In genomic region chr6:53059648-53060589, GRCh38 we compare ENCODE assay signal across 8 cellular contexts. TPM values are rescaled to one million over a fixed set of nuclear protein-coding genes. Genes with fewer than 3 reads are reported as not detected.
DNase-seq lines count a peak whose midpoint lies in the region; ATAC-seq and TF ChIP-seq lines count a peak whose summit lies in the region.

No MANE protein-coding gene starts in this region.

- TF ChIP-seq CTCF in GM23338 (conservative IDR thresholded peaks at IDR 0.05; ENCODE audit: low read depth in 2 of 2) (no peak), fibroblast of mammary gland (conservative IDR thresholded peaks at IDR 0.05; ENCODE audit: control insufficient read depth, insufficient read depth, low read depth, low read length) (no peak), sigmoid colon (IDR thresholded peaks at IDR 0.05) (no peak)

- H3K4me3 ChIP-seq in GM23338 (peak overlapping the region; percentile 64), SK-N-MC (peak overlapping the region; percentile 93), fibroblast of mammary gland (ENCODE audit: control insufficient read depth, low read depth, low read length) (peak overlapping the region; percentile 84), sigmoid colon (peak overlapping the region; percentile 70 to 92 (median 88))

- H3K36me3 ChIP-seq in GM23338 (ENCODE audit: insufficient read depth) = no peaks in the 10 kb centered on the region
- H3K36me3 ChIP-seq in SK-N-MC (ENCODE audit: insufficient read depth, low read length) = no peaks in the 10 kb centered on the region
- no peaks in the 10 kb centered on the region for H3K36me3 ChIP-seq in sigmoid colon

- TF ChIP-seq EP300 in sigmoid colon (IDR thresholded peaks at IDR 0.05) = no peak

- ATAC-seq in GM23338 (no peak), HG02678 (IDR thresholded peaks at IDR 0.05; ENCODE audit: unreplicated experiment) (no peak), HG02610 (IDR thresholded peaks at IDR 0.05; ENCODE audit: unreplicated experiment) (no peak), HG02763 (IDR thresholded peaks at IDR 0.05; ENCODE audit: unreplicated experiment) (no peak)

- 0 out of 2 replicates have a peak, but pooled peaks cover 3% of the 10 kb centered on the region for H4K20me1 ChIP-seq in GM23338 (replicated peaks; ENCODE audit: insufficient read depth)

- H3K4me3 Mint-ChIP-seq in GM23338 = peak overlapping the region; percentile 94

- H3K27ac Mint-ChIP-seq in GM23338 = no peak overlapping the region

- peak overlapping the region; percentile 89 for H3K4me2 ChIP-seq in GM23338

- H3K9me2 ChIP-seq in GM23338 (ENCODE audit: insufficient read depth) = no peaks in the 10 kb centered on the region

- H3K9me3 ChIP-seq in SK-N-MC (ENCODE audit: low read depth, low read length) = no peaks in the 10 kb centered on the region
- H3K9me3 ChIP-seq in sigmoid colon = no peaks in the 10 kb centered on the region

- no peak for TF ChIP-seq POLR2A in sigmoid colon (IDR thresholded peaks at IDR 0.05)

- H3K79me2 ChIP-seq in GM23338 (replicated peaks; ENCODE audit: insufficient read depth) = peaks cover 35% of the 10 kb centered on the region

- H3K36me3 Mint-ChIP-seq in GM23338 (ENCODE audit: low read depth) = no peaks in the 10 kb centered on the region

- H3K27ac ChIP-seq in GM23338 (ENCODE audit: low read depth) (no peak overlapping the region), SK-N-MC (no peak overlapping the region; the same call in 1 of the 2 replicates), sigmoid colon (peak overlapping the region; percentile 53 to 96 (median 94)), caudate nucleus (ENCODE audit: low read depth, low read length) (no peak overlapping the region)

- H3K27me3 ChIP-seq in GM23338 (ENCODE audit: insufficient read depth) (no peaks in the 10 kb centered on the region), sigmoid colon (no peaks in the 10 kb centered on the region)

- DNase-seq in GM23338 (ENCODE audit: low spot score) (no peak), SK-N-MC (ENCODE audit: low read depth, low spot score) (no peak), fibroblast of mammary gland (ENCODE audit: low read depth) (no peak), sigmoid colon (no peak), caudate nucleus (lab: John Stamatoyannopoulos, UW) (no peak)

- peak overlapping the region; percentile 89 for H3K9ac ChIP-seq in SK-N-MC (ENCODE audit: insufficient read length)

- H2AFZ ChIP-seq in GM23338 = no peak overlapping the region

- no peaks in the 10 kb centered on the region for H3K9me3 Mint-ChIP-seq in GM23338

- H3K4me1 ChIP-seq in GM23338 (ENCODE audit: insufficient read depth) (peaks cover 14% of the 10 kb centered on the region), sigmoid colon (peaks cover 0 to 62% (median 56%) of the 10 kb centered on the region in 4 donors)

- WGBS in sigmoid colon, 2 donors = 28 to 60% methylated on average over 3 of the region's 3 CpGs

- H3F3A ChIP-seq in GM23338 (replicated peaks; ENCODE audit: low read depth) = no peaks in the 10 kb centered on the region

- intact Hi-C loops in sigmoid colon (cut with DNase I) = no loop called here

- peaks cover 6% of the 10 kb centered on the region for H3K27me3 Mint-ChIP-seq in GM23338 (ENCODE audit: insufficient read depth, low read depth, poor library complexity)

- H3K4me1 Mint-ChIP-seq in GM23338 = peaks cover 33% of the 10 kb centered on the region

TF ChIP-seq in GM23338, 12 proteins besides CTCF, POLR2A, EP300 and RAD21 (continues in another document):
- TF ChIP-seq JUNB (IDR thresholded peaks at IDR 0.05; ENCODE audit: unreplicated experiment) = no peak
- no peak for TF ChIP-seq ZNF114 (CRISPR knock-in tag; IDR thresholded peaks at IDR 0.05)
- TF ChIP-seq ZNF331 (CRISPR knock-in tag; IDR thresholded peaks at IDR 0.05; ENCODE audit: low read depth) = no peak
- no peak for TF ChIP-seq ETS1 (IDR thresholded peaks at IDR 0.05)
- TF ChIP-seq ZNF462 (CRISPR knock-in tag; IDR thresholded peaks at IDR 0.05) = no peak
- no peak for TF ChIP-seq NANOG (IDR thresholded peaks at IDR 0.05; ENCODE audit: borderline replicate concordance)
- no peak for TF ChIP-seq POLR2AphosphoS5 (IDR thresholded peaks at IDR 0.05; ENCODE audit: low read depth)
- no peak for TF ChIP-seq STAT1 (IDR thresholded peaks at IDR 0.05; ENCODE audit: unreplicated experiment)
- TF ChIP-seq EZH2phosphoT487 (IDR thresholded peaks at IDR 0.05; ENCODE audit: unreplicated experiment) = no peak
- no peak for TF ChIP-seq CREB1 (CRISPR knock-in tag; IDR thresholded peaks at IDR 0.05; ENCODE audit: low read depth)

RNA-seq across cellular contexts. Expression of gene CILK1, which starts 1.7 kb away (rescaled TPM):
- 10.1 and 10.5 TPM in 2 replicates for total RNA-seq in GM23338 (2014; rRNA removed; shearing (Covaris generic))
- 4.4 and 4.7 TPM in 2 replicates for polyA plus RNA-seq in GM23338 (2016; fragmentation: Nextera tagmentation; extraction: Ambion mirVana)
- 10 to 100 TPM; 22.4 to 28.8 (median 23.9) TPM for total RNA-seq in sigmoid colon
- 1 to 10 TPM; 6.6 to 9.7 (median 7.3) TPM for polyA plus RNA-seq in sigmoid colon

RNA-seq across cellular contexts. Expression of gene FBXO9, which starts 5.3 kb away (rescaled TPM):
- 19.3 and 29.8 TPM in 2 replicates for total RNA-seq in GM23338 (2014; rRNA removed; shearing (Covaris generic))
- polyA plus RNA-seq in GM23338 (2016; fragmentation: Nextera tagmentation; extraction: Ambion mirVana) = 32.8 and 36.3 TPM in 2 replicates
- 10 to 100 TPM; 41.9 to 63.1 (median 53.0) TPM for total RNA-seq in sigmoid colon
- polyA plus RNA-seq in sigmoid colon = 10 to 100 TPM; 22.4 to 33.8 (median 29.4) TPM

Comparison
In these comparisons a context has a peak if more than half of its experiments do, and no peak if none do; other contexts are left out.
1. H3K27ac ChIP-seq: peak in sigmoid colon (4 of 4); none in GM23338 (single experiment), SK-N-MC (single experiment) and caudate nucleus (single experiment).
2. Peak in every context shown above with its lines, with median percentiles within 50 percentile points of each other: H3K4me3 ChIP-seq.